ENCODE assay signal across 16 cellular contexts in the genomic region with DNA sequence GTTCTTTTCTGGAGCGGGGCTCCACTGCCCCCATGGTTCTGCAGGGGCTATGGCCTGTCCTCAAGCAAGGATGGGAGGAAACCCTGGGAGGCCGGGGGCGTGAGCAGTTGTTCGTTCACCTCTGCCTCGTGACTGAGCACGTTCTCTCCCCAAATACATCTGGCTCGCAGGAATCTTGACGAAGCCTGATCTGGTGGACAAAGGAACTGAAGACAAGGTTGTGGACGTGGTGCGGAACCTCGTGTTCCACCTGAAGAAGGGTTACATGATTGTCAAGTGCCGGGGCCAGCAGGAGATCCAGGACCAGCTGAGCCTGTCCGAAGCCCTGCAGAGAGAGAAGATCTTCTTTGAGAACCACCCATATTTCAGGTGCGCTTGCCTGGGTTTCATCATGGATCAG. TPM values are rescaled to one million over a fixed set of nuclear protein-coding genes. Genes with fewer than 3 reads are reported as not detected.
DNase-seq lines count a peak whose midpoint lies in the region; ATAC-seq lines count a peak whose summit lies in the region.
"Had no signal": no experiment of that assay in that cellular context is flagged by ENCODE, and none has a peak within 500 bp of the region (broad histone marks: within the 10 kb centered on the region; RNA-seq: fewer than 3 reads in every experiment).

No MANE protein-coding gene starts in this region.

- H3K9ac ChIP-seq in neuronal stem cell (ENCODE audit: low read depth, low read length, poor library complexity) = no peak overlapping the region

- H3K27me3 Mint-ChIP-seq in T-helper 17 cell = no peaks in the 10 kb centered on the region
- H3K27me3 Mint-ChIP-seq: IgD-negative memory B cell had no signal

- H2BK120ac ChIP-seq in neuronal stem cell (ENCODE audit: low read depth, low read length) = peak overlapping the region; percentile 16

- H3K14ac ChIP-seq in neuronal stem cell (ENCODE audit: low read length) = no peak overlapping the region

- peak overlapping the region; percentile 56 for H3K27ac Mint-ChIP-seq in T-helper 17 cell
- H3K27ac Mint-ChIP-seq: CD8-positive, alpha-beta T cell; IgD-negative memory B cell had no signal

- no peak overlapping the region for H4K8ac ChIP-seq in neuronal stem cell (ENCODE audit: low read depth, low read length)

- ATAC-seq in left cardiac atrium = no peak
- no peak for ATAC-seq in T-helper 17 cell
- no peak for ATAC-seq in HG02885 (IDR thresholded peaks at IDR 0.05; ENCODE audit: poor library complexity, unreplicated experiment)
- ATAC-seq: A549; CD8-positive, alpha-beta T cell had no signal

- H4K91ac ChIP-seq in neuronal stem cell (ENCODE audit: low read depth, low read length, poor library complexity) = no peak overlapping the region

- intact Hi-C loops in cardiac septum (cut with DNase I) = no loop called here
- intact Hi-C loops in left cardiac atrium (cut with DNase I) = no loop called here

- no peaks in the 10 kb centered on the region for H3K4me1 ChIP-seq in neuronal stem cell (ENCODE audit: control insufficient read depth in 2 of 2, insufficient read depth in 1 of 2, low read depth in 1 of 2, low read length in 2 of 2)
- no peaks in the 10 kb centered on the region for H3K4me1 ChIP-seq in effector memory CD4-positive, alpha-beta T cell (ENCODE audit: control insufficient read depth, insufficient read depth, low read length, poor library complexity, severe bottlenecking)
- H3K4me1 ChIP-seq: A549, BE2C had no signal

- no peak overlapping the region for H3K4me2 ChIP-seq in neuronal stem cell (ENCODE audit: insufficient read depth, low read length, poor library complexity, severe bottlenecking)
- H3K4me2 ChIP-seq: A549 had no signal

- no peaks in the 10 kb centered on the region for H3K27me3 ChIP-seq in neuronal stem cell (ENCODE audit: control insufficient read depth in 3 of 3, insufficient read depth in 3 of 3, low read depth in 1 of 3, low read length in 3 of 3)
- no peaks in the 10 kb centered on the region for H3K27me3 ChIP-seq in effector memory CD4-positive, alpha-beta T cell (replicated peaks; ENCODE audit: control insufficient read depth, insufficient read depth, low read length, poor library complexity, severe bottlenecking)
- H3K27me3 ChIP-seq: BE2C had no signal

- H3K27ac ChIP-seq in neuronal stem cell (replicated peaks; ENCODE audit: low read length) = no peak overlapping the region
- no peak overlapping the region for H3K27ac ChIP-seq in effector memory CD4-positive, alpha-beta T cell (ENCODE audit: insufficient read depth, low read length, poor library complexity, severe bottlenecking)
- H3K27ac ChIP-seq: A549, C4-2B had no signal

- no peak overlapping the region for H2AK5ac ChIP-seq in neuronal stem cell (ENCODE audit: low read depth, low read length)

- peak overlapping the region; percentile 40 for H3K23ac ChIP-seq in neuronal stem cell (ENCODE audit: low read depth, low read length, poor library complexity)

- H2AFZ ChIP-seq in neuronal stem cell (ENCODE audit: low read length) = no peak overlapping the region

- H3K36me3 Mint-ChIP-seq in T-helper 17 cell (ENCODE audit: low read depth) = peaks cover 17% of the 10 kb centered on the region

- no peak overlapping the region for H3K4me3 Mint-ChIP-seq in T-helper 17 cell
- H3K4me3 Mint-ChIP-seq: CD8-positive, alpha-beta T cell; H9; IgD-negative memory B cell had no signal

- H2BK5ac ChIP-seq in neuronal stem cell (ENCODE audit: low read length) = no peak overlapping the region

- peaks cover 4% of the 10 kb centered on the region for H3K4me1 Mint-ChIP-seq in T-helper 17 cell

- no peak overlapping the region for H3K4ac ChIP-seq in neuronal stem cell (ENCODE audit: low read length)

- no peaks in the 10 kb centered on the region for H3K36me3 ChIP-seq in neuronal stem cell (replicated peaks in 1 of 2; ENCODE audit: control insufficient read depth in 2 of 2, insufficient read depth in 2 of 2, low read length in 2 of 2)
- peaks cover 96% of the 10 kb centered on the region for H3K36me3 ChIP-seq in effector memory CD4-positive, alpha-beta T cell (ENCODE audit: control insufficient read depth, insufficient read depth, low read length)
- H3K36me3 ChIP-seq: BE2C had no signal

- H2BK12ac ChIP-seq in neuronal stem cell (ENCODE audit: low read length) = no peak overlapping the region

- H3K9me3 ChIP-seq in T-helper 17 cell (ENCODE audit: control insufficient read depth, low read length, poor library complexity, severe bottlenecking) (no peaks in the 10 kb centered on the region), neuronal stem cell (replicated peaks in 1 of 2; ENCODE audit: control insufficient read depth in 2 of 2, insufficient read depth in 1 of 2, low read depth in 1 of 2, low read length in 2 of 2) (no peaks in the 10 kb centered on the region)
- no peaks in the 10 kb centered on the region for H3K9me3 ChIP-seq in effector memory CD4-positive, alpha-beta T cell (ENCODE audit: control insufficient read depth, low read length)
- H3K9me3 ChIP-seq: A549, BE2C had no signal

- WGBS in neuronal stem cell (ENCODE audit: extremely low coverage in 2 of 2, insufficient read length in 2 of 2, insufficient replicate concordance in 1 of 2), 2 donors = no CpG with 5 or more reads among the region's 14 CpGs

- H3K79me1 ChIP-seq in neuronal stem cell (ENCODE audit: low read depth, low read length) = no peaks in the 10 kb centered on the region

- DNase-seq in cardiac septum (ENCODE audit: low spot score) = peak; percentile 63
- DNase-seq in left cardiac atrium = no peak
- no peak for DNase-seq in T-helper 17 cell
- DNase-seq in neuronal stem cell (ENCODE audit: low spot score) = no peak
- no peak for DNase-seq in effector memory CD4-positive, alpha-beta T cell
- DNase-seq: BE2C; CD8-positive, alpha-beta T cell; COR-L47; DMS153; GF-D8; GOT3; H9 had no signal

- H3K18ac ChIP-seq in neuronal stem cell (ENCODE audit: low read length) = no peak overlapping the region

- no peak overlapping the region for H3K4me3 ChIP-seq in neuronal stem cell (ENCODE audit: low read length in 2 of 2)
- H3K4me3 ChIP-seq in effector memory CD4-positive, alpha-beta T cell (ENCODE audit: insufficient read depth, low read depth, low read length, poor library complexity, severe bottlenecking) = no peak overlapping the region
- H3K4me3 ChIP-seq: A549 had no signal

- H2BK15ac ChIP-seq in neuronal stem cell (ENCODE audit: low read length) = no peak overlapping the region

RNA-seq across cellular contexts. Expression of gene MX1, which starts 15.5 kb away (rescaled TPM):
- total RNA-seq in cardiac septum = 11.0 TPM
- 10 to 100 TPM; 15.4 to 48.6 TPM for total RNA-seq in left cardiac atrium
- total RNA-seq in T-helper 17 cell = 10 to 100 TPM; 58.6 to 75.9 TPM
- 0.91 TPM for polyA plus RNA-seq in neuronal stem cell (2013, experiment 1 of 2)
- polyA plus RNA-seq in neuronal stem cell (2013, experiment 2 of 2) = 0.75 TPM
